Comparison of ENCODE assay signal across 8 cellular contexts in the genomic region with DNA sequence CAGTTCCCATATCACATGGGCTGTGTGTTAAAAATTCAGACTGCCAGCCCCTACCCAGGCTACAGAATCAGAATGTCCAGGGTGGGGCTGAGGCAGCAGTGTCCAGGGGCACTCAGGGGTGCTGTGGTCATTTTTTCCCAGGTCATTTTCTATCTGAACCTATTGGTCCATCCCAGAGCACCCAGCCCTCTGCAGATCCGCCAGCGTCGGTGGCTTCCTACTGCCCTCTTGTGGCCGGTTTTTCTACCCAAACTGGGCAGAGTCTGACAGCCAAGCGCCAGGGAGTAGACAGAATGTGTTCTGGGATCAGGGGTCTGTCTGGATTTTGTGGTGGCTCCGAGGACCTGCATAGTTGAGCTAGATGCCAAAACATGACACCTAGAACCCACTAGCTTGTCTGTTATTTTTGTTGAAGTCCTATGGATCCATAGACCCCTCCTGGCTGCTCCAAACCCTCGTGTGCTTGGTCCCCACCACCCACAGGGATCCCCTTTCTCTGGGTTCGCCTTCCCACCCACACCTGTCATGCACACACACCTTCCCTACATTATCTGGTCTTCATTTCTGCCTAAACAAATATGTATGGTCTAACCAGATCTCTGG. TPM values are rescaled to one million over a fixed set of nuclear protein-coding genes. Genes with fewer than 3 reads are reported as not detected.
DNase-seq lines count a peak whose midpoint lies in the region; ATAC-seq and TF ChIP-seq lines count a peak whose summit lies in the region.

No MANE protein-coding gene starts in this region.

- H3K27me3 ChIP-seq in SK-N-SH (ENCODE audit: insufficient read depth) = no peaks in the 10 kb centered on the region
- no peaks in the 10 kb centered on the region for H3K27me3 ChIP-seq in prostate gland (replicated peaks; ENCODE audit: insufficient read depth)
- no peaks in the 10 kb centered on the region for H3K27me3 ChIP-seq in uterus

- no peak for TF ChIP-seq EP300 in SK-N-SH (IDR thresholded peaks at IDR 0.05; ENCODE audit: borderline replicate concordance in 1 of 2, low read depth in 1 of 2, low read length in 1 of 2)

- H3K27ac ChIP-seq in SK-N-SH (ENCODE audit: low read depth in 2 of 2, low read length in 1 of 2) (no peak overlapping the region; a peak in 1 of 4 replicates), prostate gland (no peak overlapping the region), uterus (no peak overlapping the region)

- TF ChIP-seq CTCF in SK-N-SH (IDR thresholded peaks at IDR 0.05) = peak; percentile 95
- TF ChIP-seq CTCF in prostate gland (IDR thresholded peaks at IDR 0.05) = peak; percentile 60 to 71 (median 62)
- peak; percentile 55 to 72 (median 63) for TF ChIP-seq CTCF in uterus (IDR thresholded peaks at IDR 0.05)

- intact Hi-C loops in Right ventricle myocardium superior (cut with DNase I) (no loop called here), prostate gland (cut with DNase I) (loop anchor here (5.0 kb wide), 1 partner anchor 494 kb away; no protein-coding TSS in a partner anchor), uterus (cut with DNase I; ENCODE audit: low total_unique reads) (no loop called here)

- H3K79me2 ChIP-seq in SK-N-SH (ENCODE audit: insufficient read depth) = no peaks in the 10 kb centered on the region

- 0 out of 2 replicates have a peak overlapping the region, but pooled peaks have one; percentile 14 for H2AFZ ChIP-seq in SK-N-SH (ENCODE audit: low read depth)

- H3F3A ChIP-seq in SK-N-SH (replicated peaks; ENCODE audit: insufficient read depth) = no peaks in the 10 kb centered on the region

- H3K9ac ChIP-seq in SK-N-SH = no peak overlapping the region

- H4K20me1 ChIP-seq in SK-N-SH (ENCODE audit: insufficient read depth) = no peaks in the 10 kb centered on the region

- DNase-seq in SIG-M5 treated with dmso at 0.1 percent for 504 hours (lab: John Stamatoyannopoulos, UW; ENCODE audit: unreplicated experiment) = peak; percentile 69
- no peak for DNase-seq in SIG-M5 (lab: John Stamatoyannopoulos, UW)
- DNase-seq in LoVo (ENCODE audit: low spot score) = peak; percentile 63
- DNase-seq in SK-N-SH = peak; percentile 85
- peak; percentile 67 for DNase-seq in activated naive CD4-positive, alpha-beta T cell treated with anti-CD3 and anti-CD28 coated beads, Interleukin-2, amount 50 U/mL, for 16 hours
- peak; percentile 77 for DNase-seq in Right ventricle myocardium superior
- peak; percentile 44 for DNase-seq in prostate gland (ENCODE audit: low spot score)
- peak; percentile 70 to 74 for DNase-seq in uterus

- H3K4me3 ChIP-seq in SK-N-SH (ENCODE audit: low read depth in 2 of 2, low read length in 1 of 2) (no peak overlapping the region), prostate gland (no peak overlapping the region), uterus (no peak overlapping the region)

- peak; percentile 95 for TF ChIP-seq RAD21 in SK-N-SH (IDR thresholded peaks at IDR 0.05; ENCODE audit: low read length)

- peak; percentile 92 for ATAC-seq in Right ventricle myocardium superior (ENCODE audit: poor library complexity)

- H3K9me2 ChIP-seq in SK-N-SH = no peaks in the 10 kb centered on the region

- no peaks in the 10 kb centered on the region for H3K36me3 ChIP-seq in SK-N-SH (replicated peaks in 1 of 2; ENCODE audit: control insufficient read depth in 1 of 2, insufficient read depth in 2 of 2, low read length in 1 of 2)
- no peaks in the 10 kb centered on the region for H3K36me3 ChIP-seq in prostate gland
- H3K36me3 ChIP-seq in uterus = no peaks in the 10 kb centered on the region

- POLR2A ChIA-PET in SK-N-SH (lab: Yijun Ruan, JAX) = no interaction called here

- H3K9me3 ChIP-seq in SK-N-SH = no peaks in the 10 kb centered on the region
- H3K9me3 ChIP-seq in prostate gland = no peaks in the 10 kb centered on the region
- H3K9me3 ChIP-seq in uterus = no peaks in the 10 kb centered on the region

- 27% methylated on average over 8 of the region's 8 CpGs for WGBS in SK-N-SH (ENCODE audit: low lambda C conversion rate)
- 24% methylated on average over 8 of the region's 8 CpGs for WGBS in prostate gland

- H3K4me1 ChIP-seq in SK-N-SH (ENCODE audit: control insufficient read depth in 1 of 2, insufficient read depth in 2 of 2, low read depth in 1 of 2, low read length in 1 of 2) = peaks cover 6 to 8% of the 10 kb centered on the region in 2 experiments; a peak in 3 of 4 replicates
- no peaks in the 10 kb centered on the region for H3K4me1 ChIP-seq in prostate gland (replicated peaks)
- no peaks in the 10 kb centered on the region for H3K4me1 ChIP-seq in uterus

- CTCF ChIA-PET in SK-N-SH (lab: Yijun Ruan, JAX) = interaction anchor here (0.6 to 23.4 kb wide), 46 partner anchors 9 to 722 kb away, joined by 3 to 546 read pairs (median 4); a partner anchor contains a TSS

- TF ChIP-seq POLR2A in prostate gland (IDR thresholded peaks at IDR 0.05) (no peak), uterus (IDR thresholded peaks at IDR 0.05) (no peak)

- H3K4me2 ChIP-seq in SK-N-SH = no peak overlapping the region

TF ChIP-seq in SK-N-SH, 30 proteins besides CTCF, POLR2A, EP300 and RAD21 (continues in another document):
- TF ChIP-seq, protein P1, sequence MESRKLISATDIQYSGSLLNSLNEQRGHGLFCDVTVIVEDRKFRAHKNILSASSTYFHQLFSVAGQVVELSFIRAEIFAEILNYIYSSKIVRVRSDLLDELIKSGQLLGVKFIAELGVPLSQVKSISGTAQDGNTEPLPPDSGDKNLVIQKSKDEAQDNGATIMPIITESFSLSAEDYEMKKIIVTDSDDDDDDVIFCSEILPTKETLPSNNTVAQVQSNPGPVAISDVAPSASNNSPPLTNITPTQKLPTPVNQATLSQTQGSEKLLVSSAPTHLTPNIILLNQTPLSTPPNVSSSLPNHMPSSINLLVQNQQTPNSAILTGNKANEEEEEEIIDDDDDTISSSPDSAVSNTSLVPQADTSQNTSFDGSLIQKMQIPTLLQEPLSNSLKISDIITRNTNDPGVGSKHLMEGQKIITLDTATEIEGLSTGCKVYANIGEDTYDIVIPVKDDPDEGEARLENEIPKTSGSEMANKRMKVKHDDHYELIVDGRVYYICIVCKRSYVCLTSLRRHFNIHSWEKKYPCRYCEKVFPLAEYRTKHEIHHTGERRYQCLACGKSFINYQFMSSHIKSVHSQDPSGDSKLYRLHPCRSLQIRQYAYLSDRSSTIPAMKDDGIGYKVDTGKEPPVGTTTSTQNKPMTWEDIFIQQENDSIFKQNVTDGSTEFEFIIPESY (IDR thresholded peaks at IDR 0.05; ENCODE audit: borderline replicate concordance, low read depth) = no peak
- TF ChIP-seq SMC3 (IDR thresholded peaks at IDR 0.05; ENCODE audit: low read depth, low read length) (peak; percentile 96), TEAD4 (IDR thresholded peaks at IDR 0.05; ENCODE audit: borderline replicate concordance, insufficient read depth) (no peak), CHD2 (IDR thresholded peaks at IDR 0.05; ENCODE audit: low read length, partially characterized antibody) (peak; percentile 53), TAF1 (IDR thresholded peaks at IDR 0.05; ENCODE audit: borderline replicate concordance, low read depth, low read length) (no peak), GATA2 (CRISPR knock-in tag; IDR thresholded peaks at IDR 0.05) (no peak), POLR2AphosphoS5 (IDR thresholded peaks at IDR 0.05; ENCODE audit: low read depth, low read length) (no peak), EZH2phosphoT487 (IDR thresholded peaks at IDR 0.05; ENCODE audit: borderline replicate concordance, low read depth) (no peak), FOSL2 (IDR thresholded peaks at IDR 0.05; ENCODE audit: borderline replicate concordance, low read depth) (no peak), RFX5 (IDR thresholded peaks at IDR 0.05; ENCODE audit: low read length) (no peak), SIN3A (IDR thresholded peaks at IDR 0.05; ENCODE audit: borderline replicate concordance, low read depth, low read length) (0 out of 2 replicates have a peak, but pooled peaks have one; percentile 24), RCOR1 (IDR thresholded peaks at IDR 0.05; ENCODE audit: low read length) (peak; percentile 44; the same call in 1 of the 2 replicates)
- TF ChIP-seq, protein P2, sequence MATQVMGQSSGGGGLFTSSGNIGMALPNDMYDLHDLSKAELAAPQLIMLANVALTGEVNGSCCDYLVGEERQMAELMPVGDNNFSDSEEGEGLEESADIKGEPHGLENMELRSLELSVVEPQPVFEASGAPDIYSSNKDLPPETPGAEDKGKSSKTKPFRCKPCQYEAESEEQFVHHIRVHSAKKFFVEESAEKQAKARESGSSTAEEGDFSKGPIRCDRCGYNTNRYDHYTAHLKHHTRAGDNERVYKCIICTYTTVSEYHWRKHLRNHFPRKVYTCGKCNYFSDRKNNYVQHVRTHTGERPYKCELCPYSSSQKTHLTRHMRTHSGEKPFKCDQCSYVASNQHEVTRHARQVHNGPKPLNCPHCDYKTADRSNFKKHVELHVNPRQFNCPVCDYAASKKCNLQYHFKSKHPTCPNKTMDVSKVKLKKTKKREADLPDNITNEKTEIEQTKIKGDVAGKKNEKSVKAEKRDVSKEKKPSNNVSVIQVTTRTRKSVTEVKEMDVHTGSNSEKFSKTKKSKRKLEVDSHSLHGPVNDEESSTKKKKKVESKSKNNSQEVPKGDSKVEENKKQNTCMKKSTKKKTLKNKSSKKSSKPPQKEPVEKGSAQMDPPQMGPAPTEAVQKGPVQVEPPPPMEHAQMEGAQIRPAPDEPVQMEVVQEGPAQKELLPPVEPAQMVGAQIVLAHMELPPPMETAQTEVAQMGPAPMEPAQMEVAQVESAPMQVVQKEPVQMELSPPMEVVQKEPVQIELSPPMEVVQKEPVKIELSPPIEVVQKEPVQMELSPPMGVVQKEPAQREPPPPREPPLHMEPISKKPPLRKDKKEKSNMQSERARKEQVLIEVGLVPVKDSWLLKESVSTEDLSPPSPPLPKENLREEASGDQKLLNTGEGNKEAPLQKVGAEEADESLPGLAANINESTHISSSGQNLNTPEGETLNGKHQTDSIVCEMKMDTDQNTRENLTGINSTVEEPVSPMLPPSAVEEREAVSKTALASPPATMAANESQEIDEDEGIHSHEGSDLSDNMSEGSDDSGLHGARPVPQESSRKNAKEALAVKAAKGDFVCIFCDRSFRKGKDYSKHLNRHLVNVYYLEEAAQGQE (IDR thresholded peaks at IDR 0.05; ENCODE audit: low read depth, low read length) = 0 out of 2 replicates have a peak, but pooled peaks have one; percentile 23
- TF ChIP-seq, protein P3, sequence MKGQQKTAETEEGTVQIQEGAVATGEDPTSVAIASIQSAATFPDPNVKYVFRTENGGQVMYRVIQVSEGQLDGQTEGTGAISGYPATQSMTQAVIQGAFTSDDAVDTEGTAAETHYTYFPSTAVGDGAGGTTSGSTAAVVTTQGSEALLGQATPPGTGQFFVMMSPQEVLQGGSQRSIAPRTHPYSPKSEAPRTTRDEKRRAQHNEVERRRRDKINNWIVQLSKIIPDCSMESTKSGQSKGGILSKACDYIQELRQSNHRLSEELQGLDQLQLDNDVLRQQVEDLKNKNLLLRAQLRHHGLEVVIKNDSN (IDR thresholded peaks at IDR 0.05; ENCODE audit: borderline replicate concordance, low read depth) = no peak

RNA-seq across cellular contexts. Expression of a gene that starts 34.1 kb away (rescaled TPM):
- 7.3 and 15.3 TPM in 2 replicates for polyA plus RNA-seq in SK-N-SH (2012; rRNA removed)
- polyA plus RNA-seq in SK-N-SH (2012; cell fraction: cytosol; rRNA removed) = 13.7 and 24.4 TPM in 2 replicates
- 7.1 and 18.5 TPM in 2 replicates for polyA plus RNA-seq in SK-N-SH (2012; cell fraction: nucleus; rRNA removed)
- total RNA-seq in Right ventricle myocardium superior = 4.9 TPM
- total RNA-seq in prostate gland = 1 to 10 TPM; 9.0 to 9.2 TPM
- 10 to 100 TPM; 12.5 to 19.2 (median 14.3) TPM for total RNA-seq in uterus
